Comparison of ENCODE assay signal across 8 cellular contexts in the genomic region with DNA sequence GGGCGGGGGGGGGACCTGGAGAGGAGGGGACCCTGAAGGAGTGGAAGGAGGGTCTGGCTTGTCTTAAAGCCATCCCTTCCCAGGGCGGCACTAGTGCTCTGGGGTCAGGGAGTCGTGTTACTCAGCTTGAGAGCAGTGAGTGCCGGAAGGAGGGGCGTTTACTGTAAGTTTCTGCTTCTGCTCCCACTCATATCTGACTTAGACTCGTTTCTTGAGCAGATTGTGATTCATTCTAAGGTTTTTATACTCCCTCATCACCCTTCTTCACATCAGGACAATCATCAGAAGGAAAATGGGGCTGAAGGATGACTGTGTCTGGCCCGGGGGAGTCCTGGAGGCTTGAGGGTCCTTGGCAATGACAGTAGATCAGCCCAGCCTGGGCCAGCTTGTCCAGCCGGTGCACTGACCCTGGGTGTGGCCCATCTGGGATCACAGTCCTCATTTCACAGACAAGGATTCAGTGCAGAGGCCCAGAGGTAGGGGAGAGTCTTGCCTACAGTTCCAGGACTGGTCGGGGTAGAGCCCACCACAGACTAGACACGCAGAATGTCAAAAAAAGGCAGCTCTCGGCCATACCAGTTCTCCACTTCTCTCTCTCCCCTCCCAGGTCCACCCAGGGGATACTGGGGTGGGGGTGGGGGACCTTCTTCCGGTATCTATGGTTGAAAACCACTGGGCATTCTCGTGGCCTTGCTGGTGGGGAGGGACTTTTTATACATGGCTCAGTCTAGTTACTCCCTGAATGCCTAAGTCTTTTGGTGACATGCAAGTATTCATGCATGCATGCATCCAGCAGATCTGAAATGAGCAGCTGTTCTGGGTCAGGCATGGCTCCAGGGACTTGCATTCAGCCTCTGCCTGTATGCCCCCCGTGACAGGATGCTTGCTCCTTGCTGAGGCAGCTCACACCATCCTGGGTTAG. TPM values are rescaled to one million over a fixed set of nuclear protein-coding genes. Genes with fewer than 3 reads are reported as not detected.
DNase-seq lines count a peak whose midpoint lies in the region; ATAC-seq and TF ChIP-seq lines count a peak whose summit lies in the region.

No MANE protein-coding gene starts in this region.

- peak overlapping the region; percentile 32 for H3K27ac Mint-ChIP-seq in endodermal cell

- peaks cover 18% of the 10 kb centered on the region for H3K27me3 Mint-ChIP-seq in endodermal cell (ENCODE audit: insufficient read depth)

- H3K27ac ChIP-seq in endodermal cell (ENCODE audit: low read depth, low read length), result no peak overlapping the region

- H3K4me3 Mint-ChIP-seq in endodermal cell, result no peak overlapping the region

- peaks cover 31% of the 10 kb centered on the region for H3K4me1 Mint-ChIP-seq in endodermal cell

- H3K9ac ChIP-seq in NT2/D1 (ENCODE audit: insufficient read length, low read depth), result peak overlapping the region; percentile 77
- no peak overlapping the region for H3K9ac ChIP-seq in endodermal cell (ENCODE audit: extremely low read depth, low read length, poor library complexity, severe bottlenecking)

- no peaks in the 10 kb centered on the region for H3K9me3 Mint-ChIP-seq in endodermal cell

- intact Hi-C loops in left colon (cut with DNase I, micrococcal nuclease), result no loop called here

- no peaks in the 10 kb centered on the region for H3K9me3 ChIP-seq in NT2/D1 (ENCODE audit: insufficient read depth, low read length)
- no peaks in the 10 kb centered on the region for H3K9me3 ChIP-seq in endodermal cell (ENCODE audit: control insufficient read depth, low read length)

- peak; percentile 84 for DNase-seq in activated effector memory CD4-positive, alpha-beta T cell treated with anti-CD3 and anti-CD28 coated beads, Interleukin-2, amount 50 U/mL, for 16 hours
- no peak for DNase-seq in activated effector memory CD4-positive, alpha-beta T cell treated with Interleukin-2 at 50 U/mL for 16 hours
- DNase-seq in NT2/D1 (ENCODE audit: low read depth, low spot score), result no peak
- DNase-seq in endodermal cell, result peak; percentile 90
- DNase-seq in stimulated activated CD4-positive, alpha-beta T cell treated with anti-CD3 and anti-CD28 coated beads, Interleukin-4, amount 100 ng/mL, for 1 hour, result peak; percentile 56
- no peak for DNase-seq in left colon
- no peak for DNase-seq in OCI-M2 (lab: John Stamatoyannopoulos, UW; ENCODE audit: unreplicated experiment)
- DNase-seq in DMS 273 treated with DMSO at 0.1 percent for 48 hours (lab: John Stamatoyannopoulos, UW), result no peak

- H3K4me3 ChIP-seq in NT2/D1 (ENCODE audit: insufficient read length, low read depth), result no peak overlapping the region
- no peak overlapping the region for H3K4me3 ChIP-seq in endodermal cell (ENCODE audit: low read length)

- ATAC-seq in left colon, result no peak

- H3K36me3 Mint-ChIP-seq in endodermal cell (ENCODE audit: low read depth), result no peaks in the 10 kb centered on the region

- WGBS in endodermal cell (ENCODE audit: insufficient coverage in 1 of 2, insufficient read length in 1 of 2), 2 experiments, result 43 to 67% methylated on average over 2 to 13 of the region's 14 CpGs

- H3K27me3 ChIP-seq in NT2/D1 (ENCODE audit: insufficient read depth, insufficient read length) (peaks cover under 1% of the 10 kb centered on the region), endodermal cell (ENCODE audit: control insufficient read depth, insufficient read depth, low read length, poor library complexity, severe bottlenecking) (peaks cover 19% of the 10 kb centered on the region)

- H3K4me1 ChIP-seq in NT2/D1 (ENCODE audit: insufficient read depth, insufficient read length), result peaks cover 9% of the 10 kb centered on the region
- peaks cover 7% of the 10 kb centered on the region for H3K4me1 ChIP-seq in endodermal cell (ENCODE audit: control insufficient read depth, insufficient read depth, low read length)

- H3K36me3 ChIP-seq in NT2/D1 (ENCODE audit: insufficient read depth, insufficient read length, low read length) (peaks cover 18% of the 10 kb centered on the region), endodermal cell (ENCODE audit: control insufficient read depth, insufficient read depth, low read length) (no peaks in the 10 kb centered on the region)

- no peak for TF ChIP-seq CTCF in endodermal cell (conservative IDR thresholded peaks at IDR 0.05)

RNA-seq across cellular contexts. Expression of a gene that starts 5.1 kb away (rescaled TPM):
- total RNA-seq in endodermal cell (1 to 10 TPM in 1 of 2 donors, under 1 TPM in 1; 0.69 to 2.3 TPM), left colon (under 1 TPM; 0.15 to 0.25 TPM)
- 0.85 TPM for polyA plus RNA-seq in endodermal cell (2013, experiment 1 of 2)
- polyA plus RNA-seq in endodermal cell (2013, experiment 2 of 2), result 0.41 TPM

RNA-seq across cellular contexts. Expression of a gene that starts 48.9 kb away (rescaled TPM):
- total RNA-seq in endodermal cell (10 to 100 TPM; 66.2 to 72.1 TPM), left colon (10 to 100 TPM; 16.2 to 22.9 TPM)
- 57.6 TPM for polyA plus RNA-seq in endodermal cell (2013, experiment 1 of 2)
- polyA plus RNA-seq in endodermal cell (2013, experiment 2 of 2), result 47.7 TPM

Comparison
In these comparisons a context has a peak if more than half of its experiments do, and no peak if none do; other contexts are left out.
1. DNase-seq: peak in activated effector memory CD4-positive, alpha-beta T cell treated with anti-CD3 and anti-CD28 coated beads, Interleukin-2, amount 50 U/mL, for 16 hours (single experiment), endodermal cell (single experiment) and stimulated activated CD4-positive, alpha-beta T cell treated with anti-CD3 and anti-CD28 coated beads, Interleukin-4, amount 100 ng/mL, for 1 hour (single experiment); none in activated effector memory CD4-positive, alpha-beta T cell treated with Interleukin-2 at 50 U/mL for 16 hours (single experiment), NT2/D1 (single experiment), left colon (0 of 2), OCI-M2 (single experiment) and DMS 273 treated with DMSO at 0.1 percent for 48 hours (single experiment).